ENCODE assay signal across 1 cellular context in genomic region chr11:47564933-47565339, GRCh38.
TF ChIP-seq lines count a peak whose summit lies in the region.

No MANE protein-coding gene starts in this region.

TF ChIP-seq in IMR-90, 13 proteins besides CTCF, POLR2A, EP300 and RAD21 (continued from another document):
- TF ChIP-seq ELK1 (IDR thresholded peaks at IDR 0.05; ENCODE audit: borderline replicate concordance, low read depth, low read length), result no peak
- no peak for TF ChIP-seq MXI1 (IDR thresholded peaks at IDR 0.05; ENCODE audit: borderline replicate concordance, low read depth, low read length)
- TF ChIP-seq MAFK (IDR thresholded peaks at IDR 0.05; ENCODE audit: low read depth, low read length), result no peak
